In the genomic region with DNA sequence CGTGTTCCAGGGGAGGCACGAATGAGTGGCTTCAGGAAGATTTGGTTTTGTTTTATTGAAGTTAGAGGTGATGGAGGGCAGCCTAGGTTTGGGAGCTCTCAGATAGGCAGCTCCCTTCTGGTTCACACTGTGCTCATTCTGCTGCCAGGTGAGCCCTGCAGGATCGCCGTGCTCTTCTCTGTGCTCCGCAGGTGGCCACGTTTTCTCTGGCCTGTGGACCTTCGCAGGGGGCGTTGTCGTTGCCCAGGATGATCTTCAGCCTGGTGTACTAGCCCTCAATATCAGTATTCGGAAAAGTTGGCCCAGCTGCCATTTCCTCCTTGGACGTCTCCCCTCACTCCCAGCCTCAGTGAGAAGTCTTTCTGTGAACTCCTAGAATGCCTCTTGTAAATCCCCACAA, we compare ENCODE assay signal across 1 cellular context.
TF ChIP-seq lines count a peak whose summit lies in the region.

No MANE protein-coding gene starts in this region.

TF ChIP-seq in WTC11, 78 proteins besides CTCF, POLR2A, EP300 and RAD21 (continued from another document):
- TF ChIP-seq AR (CRISPR knock-in tag; IDR thresholded peaks at IDR 0.05): no peak
